ENCODE assay signal across 8 cellular contexts in genomic region chr1:212456166-212456528, GRCh38. TPM values are rescaled to one million over a fixed set of nuclear protein-coding genes. Genes with fewer than 3 reads are reported as not detected.
A peak's percentile ranks its signal among the peaks of the same experiment; 100 is the strongest.
DNase-seq lines count a peak whose midpoint lies in the region; ATAC-seq and TF ChIP-seq lines count a peak whose summit lies in the region.

No MANE protein-coding gene starts in this region.

- in situ Hi-C loops in Panc1 (cut with HindIII; ENCODE audit: low pct_unique_long_range_greater_than_20kb, low sequenced_read_pairs) = no loop called here

- CTCF ChIA-PET in Panc1 (lab: Charles Lee) = interaction anchor here (0.5 to 2.8 kb wide), 19 partner anchors 8 to 776 kb away, joined by 3 to 16 read pairs (median 6); partner anchors contain the start of gene DTL

- H3K4me1 ChIP-seq in Panc1 (ENCODE audit: control insufficient read depth, insufficient read depth, low read length) (no peaks in the 10 kb centered on the region), psoas muscle (peaks cover 9% of the 10 kb centered on the region)

- H3K9me3 ChIP-seq in Panc1 (ENCODE audit: control insufficient read depth, insufficient read depth, low read depth, low read length) (no peaks in the 10 kb centered on the region), psoas muscle (no peaks in the 10 kb centered on the region)

- no TSS peak for BruUV-seq in Panc1 (replicated peaks; lab: Mats Ljungman, UMichigan)

- POLR2A ChIA-PET in Panc1 (lab: Charles Lee) = interaction anchor here (0.6 kb wide), 1 partner anchor 19 kb away, joined by 3 read pairs; no protein-coding TSS in a partner anchor

- H3K36me3 ChIP-seq in Panc1 (ENCODE audit: control insufficient read depth, insufficient read depth, low read length) (no peaks in the 10 kb centered on the region), psoas muscle (ENCODE audit: insufficient read depth in 1 of 2, low read depth in 1 of 2) (no peaks in the 10 kb centered on the region)

- H3K27me3 ChIP-seq in Panc1 (ENCODE audit: control insufficient read depth, insufficient read depth, low read length) (no peaks in the 10 kb centered on the region), psoas muscle (ENCODE audit: insufficient read depth in 3 of 3, low read length in 2 of 3) (no peaks in the 10 kb centered on the region)

- DNase-seq in Panc1 (ENCODE audit: low read depth, low spot score) = no peak
- DNase-seq in fibroblast of villous mesenchyme (ENCODE audit: low read depth) = peak; percentile 44
- no peak for DNase-seq in psoas muscle
- DNase-seq in midbrain (lab: John Stamatoyannopoulos, UW) = no peak
- no peak for DNase-seq in stimulated activated naive CD4-positive, alpha-beta T cell (lab: John Stamatoyannopoulos, UW)
- DNase-seq in cerebellar cortex (ENCODE audit: low spot score) = no peak

- H3K27ac ChIP-seq in Panc1 (ENCODE audit: low read length) (no peak overlapping the region), psoas muscle (peak overlapping the region; percentile 73)

- ATAC-seq in GM18502 (IDR thresholded peaks at IDR 0.05; ENCODE audit: poor library complexity, unreplicated experiment) = peak; percentile 20
- peak; percentile 15; the same call in 1 of the 2 replicates for ATAC-seq in Panc1
- peak; percentile 47 to 80 (median 62) for ATAC-seq in psoas muscle
- ATAC-seq in GM21390 (IDR thresholded peaks at IDR 0.05; ENCODE audit: unreplicated experiment) = no peak

- TF ChIP-seq CTCF in Panc1 (IDR thresholded peaks at IDR 0.05) (peak; percentile 48), fibroblast of villous mesenchyme (IDR thresholded peaks at IDR 0.05; ENCODE audit: insufficient read depth, low read depth, low read length) (no peak), psoas muscle (IDR thresholded peaks at IDR 0.05) (no peak)

- WGBS in psoas muscle, 3 donors = 9 to 21% (median 21%) methylated on average over 6 of the region's 6 CpGs

- H3K4me3 ChIP-seq in Panc1 (ENCODE audit: low read depth in 2 of 2, low read length in 2 of 2) = no peak overlapping the region
- H3K4me3 ChIP-seq in fibroblast of villous mesenchyme (ENCODE audit: low read depth, low read length) = peak overlapping the region; percentile 43
- H3K4me3 ChIP-seq in psoas muscle = peak overlapping the region; percentile 54

- intact Hi-C loops in Panc1 (cut with micrococcal nuclease; ENCODE audit: unreplicated experiment) (loop anchor here (5.0 to 10.0 kb wide), 4 partner anchors 71 to 771 kb away; no protein-coding TSS in a partner anchor), psoas muscle (cut with DNase I) (loop anchor here (2.0 to 10.0 kb wide), 4 partner anchors 89 to 394 kb away; no protein-coding TSS in a partner anchor)

RNA-seq across cellular contexts. Expression of gene NENF, which starts 23.4 kb away (rescaled TPM):
- total RNA-seq in Panc1 (2021; ENCODE audit: unreplicated experiment) = 72.4 TPM
- 84.3 TPM for polyA plus RNA-seq in Panc1 (2012; ENCODE audit: insufficient read length)
- total RNA-seq in fibroblast of villous mesenchyme = 26.8 and 36.7 TPM in 2 replicates
- total RNA-seq in psoas muscle = 10 to 100 TPM; 60.6 to 74.9 (median 66.7) TPM
- 10 to 100 TPM; 59.3 to 72.0 (median 60.1) TPM for polyA plus RNA-seq in psoas muscle

RNA-seq across cellular contexts. Expression of gene PACC1, which starts 41.5 kb away (rescaled TPM):
- total RNA-seq in Panc1 (2021; ENCODE audit: unreplicated experiment) = 11.5 TPM
- polyA plus RNA-seq in Panc1 (2012; ENCODE audit: insufficient read length) = 15.2 TPM
- 8.1 and 11.2 TPM in 2 replicates for total RNA-seq in fibroblast of villous mesenchyme
- 1 to 10 TPM; 1.1 to 2.3 (median 1.9) TPM for total RNA-seq in psoas muscle
- polyA plus RNA-seq in psoas muscle = 1 to 10 TPM; 2.8 to 5.6 (median 3.3) TPM

Comparison
In these comparisons a context has a peak if more than half of its experiments do, and no peak if none do; other contexts are left out.
1. H3K4me3 ChIP-seq: peak in fibroblast of villous mesenchyme (single experiment) and psoas muscle (single experiment); none in Panc1 (0 of 2).